Comparison of ENCODE assay signal across 8 cellular contexts in genomic region chr18:80109676-80110078, GRCh38. TPM values are rescaled to one million over a fixed set of nuclear protein-coding genes. Genes with fewer than 3 reads are reported as not detected.
DNase-seq lines count a peak whose midpoint lies in the region; ATAC-seq, FAIRE-seq and TF ChIP-seq lines count a peak whose summit lies in the region.

No MANE protein-coding gene starts in this region.

- H3K79me2 ChIP-seq in SK-N-SH (ENCODE audit: insufficient read depth) = peaks cover 51% of the 10 kb centered on the region

- H3K27ac ChIP-seq in SK-N-SH (ENCODE audit: low read depth in 2 of 2, low read length in 1 of 2) (peak overlapping the region; percentile 34 to 92; a peak in 3 of 4 replicates), duodenal mucosa (ENCODE audit: low read depth, low read length) (no peak overlapping the region), lower lobe of right lung (peak overlapping the region; percentile 94), substantia nigra (ENCODE audit: low read depth, low read length, poor library complexity, severe bottlenecking) (peak overlapping the region; percentile 43)

- H4K20me1 ChIP-seq in SK-N-SH (ENCODE audit: insufficient read depth) = peaks cover 50% of the 10 kb centered on the region

- no peaks in the 10 kb centered on the region for H3K9me3 ChIP-seq in SK-N-SH
- peaks cover 0 to 5% of the 10 kb centered on the region in 2 donors for H3K9me3 ChIP-seq in duodenal mucosa (ENCODE audit: control insufficient read depth in 1 of 2, low read length in 2 of 2)
- H3K9me3 ChIP-seq in lower lobe of right lung = no peaks in the 10 kb centered on the region

- H3K9ac ChIP-seq in SK-N-SH (peak overlapping the region; percentile 58), duodenal mucosa (ENCODE audit: low read depth in 1 of 2, low read length in 2 of 2) (peak overlapping the region; percentile 56 to 67)

- POLR2A ChIA-PET in SK-N-SH (lab: Yijun Ruan, JAX) = interaction anchor here (0.6 to 1.0 kb wide), 2 partner anchors 33 to 70 kb away, joined by 3 to 4 read pairs; no protein-coding TSS in a partner anchor

- no peak for FAIRE-seq in D721Med (lab: Jason Lieb, UNC)

- no peaks in the 10 kb centered on the region for H3K9me2 ChIP-seq in SK-N-SH

- DNase-seq in D721Med (ENCODE audit: insufficient read length, low spot score) (peak; percentile 95), SK-N-SH (peak; percentile 87), lower lobe of right lung (peak; percentile 60), substantia nigra (lab: John Stamatoyannopoulos, UW) (peak in 27 of 49 donors; percentile 9 to 67 (median 32))

- H3K27me3 ChIP-seq in SK-N-SH (ENCODE audit: insufficient read depth) = no peaks in the 10 kb centered on the region
- no peaks in the 10 kb centered on the region for H3K27me3 ChIP-seq in duodenal mucosa (ENCODE audit: control insufficient read depth in 1 of 2, insufficient read depth in 2 of 2, low read length in 2 of 2)
- no peaks in the 10 kb centered on the region for H3K27me3 ChIP-seq in lower lobe of right lung (ENCODE audit: low read depth)

- peaks cover 7% of the 10 kb centered on the region for H3F3A ChIP-seq in SK-N-SH (replicated peaks; ENCODE audit: insufficient read depth)

- TF ChIP-seq RAD21 in SK-N-SH (IDR thresholded peaks at IDR 0.05; ENCODE audit: low read length) = no peak

- ATAC-seq in GM19328 (IDR thresholded peaks at IDR 0.05; ENCODE audit: unreplicated experiment) (peak; percentile 25), HG03460 (IDR thresholded peaks at IDR 0.05; ENCODE audit: unreplicated experiment) (peak; percentile 17), lower lobe of right lung (peak; percentile 17 to 44), GM18520 (IDR thresholded peaks at IDR 0.05; ENCODE audit: unreplicated experiment) (no peak)

- H3K4me2 ChIP-seq in SK-N-SH = peak overlapping the region; percentile 92

- H3K4me1 ChIP-seq in SK-N-SH (ENCODE audit: control insufficient read depth in 1 of 2, insufficient read depth in 2 of 2, low read depth in 1 of 2, low read length in 1 of 2) (peaks cover 19 to 24% of the 10 kb centered on the region in 2 experiments; a peak in 3 of 4 replicates), duodenal mucosa (ENCODE audit: control insufficient read depth in 1 of 2, insufficient read depth in 2 of 2, low read length in 2 of 2) (peaks cover 7 to 13% of the 10 kb centered on the region in 2 donors), lower lobe of right lung (peaks cover 16% of the 10 kb centered on the region)

- H3K4me3 ChIP-seq in SK-N-SH (ENCODE audit: low read depth in 2 of 2, low read length in 1 of 2) = peak overlapping the region; percentile 85 to 88
- peak overlapping the region; percentile 75 to 77 for H3K4me3 ChIP-seq in duodenal mucosa (ENCODE audit: low read depth in 1 of 2, low read length in 2 of 2)
- H3K4me3 ChIP-seq in lower lobe of right lung = peak overlapping the region; percentile 73

- CTCF ChIA-PET in SK-N-SH (lab: Yijun Ruan, JAX) = interaction anchor here (1.4 kb wide), 1 partner anchor 48 kb away, joined by 3 read pairs; no protein-coding TSS in a partner anchor

- H3K36me3 ChIP-seq in SK-N-SH (replicated peaks in 1 of 2; ENCODE audit: control insufficient read depth in 1 of 2, insufficient read depth in 2 of 2, low read length in 1 of 2) = peaks cover 6 to 13% of the 10 kb centered on the region in 2 experiments
- H3K36me3 ChIP-seq in duodenal mucosa (ENCODE audit: control insufficient read depth in 1 of 2, insufficient read depth in 2 of 2, low read length in 2 of 2) = no peaks in the 10 kb centered on the region
- H3K36me3 ChIP-seq in lower lobe of right lung = no peaks in the 10 kb centered on the region

- TF ChIP-seq CTCF in D721Med (IDR thresholded peaks at IDR 0.05; ENCODE audit: insufficient read depth, missing control alignments) (no peak), SK-N-SH (IDR thresholded peaks at IDR 0.05) (no peak), lower lobe of right lung (IDR thresholded peaks at IDR 0.05) (no peak)

- intact Hi-C loops in lower lobe of right lung (cut with DNase I) = no loop called here

- H2AFZ ChIP-seq in SK-N-SH (ENCODE audit: low read depth) = no peak overlapping the region; the same call in 1 of the 2 replicates

- no peak for TF ChIP-seq EP300 in SK-N-SH (IDR thresholded peaks at IDR 0.05; ENCODE audit: borderline replicate concordance in 1 of 2, low read depth in 1 of 2, low read length in 1 of 2)

- under 1% methylated on average over 30 of the region's 34 CpGs for WGBS in SK-N-SH (ENCODE audit: low lambda C conversion rate)

TF ChIP-seq in SK-N-SH, 30 proteins besides CTCF, POLR2A, EP300 and RAD21 (continues in another document):
- no peak for TF ChIP-seq GATA2 (CRISPR knock-in tag; IDR thresholded peaks at IDR 0.05)
- TF ChIP-seq, protein P1, sequence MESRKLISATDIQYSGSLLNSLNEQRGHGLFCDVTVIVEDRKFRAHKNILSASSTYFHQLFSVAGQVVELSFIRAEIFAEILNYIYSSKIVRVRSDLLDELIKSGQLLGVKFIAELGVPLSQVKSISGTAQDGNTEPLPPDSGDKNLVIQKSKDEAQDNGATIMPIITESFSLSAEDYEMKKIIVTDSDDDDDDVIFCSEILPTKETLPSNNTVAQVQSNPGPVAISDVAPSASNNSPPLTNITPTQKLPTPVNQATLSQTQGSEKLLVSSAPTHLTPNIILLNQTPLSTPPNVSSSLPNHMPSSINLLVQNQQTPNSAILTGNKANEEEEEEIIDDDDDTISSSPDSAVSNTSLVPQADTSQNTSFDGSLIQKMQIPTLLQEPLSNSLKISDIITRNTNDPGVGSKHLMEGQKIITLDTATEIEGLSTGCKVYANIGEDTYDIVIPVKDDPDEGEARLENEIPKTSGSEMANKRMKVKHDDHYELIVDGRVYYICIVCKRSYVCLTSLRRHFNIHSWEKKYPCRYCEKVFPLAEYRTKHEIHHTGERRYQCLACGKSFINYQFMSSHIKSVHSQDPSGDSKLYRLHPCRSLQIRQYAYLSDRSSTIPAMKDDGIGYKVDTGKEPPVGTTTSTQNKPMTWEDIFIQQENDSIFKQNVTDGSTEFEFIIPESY (IDR thresholded peaks at IDR 0.05; ENCODE audit: borderline replicate concordance, low read depth) = no peak
- no peak for TF ChIP-seq RFX5 (IDR thresholded peaks at IDR 0.05; ENCODE audit: low read length)
- peak; percentile 81 for TF ChIP-seq USF1 (IDR thresholded peaks at IDR 0.05; ENCODE audit: borderline replicate concordance, low read depth)
- no peak for TF ChIP-seq NFIC (IDR thresholded peaks at IDR 0.05; ENCODE audit: borderline replicate concordance)
- TF ChIP-seq TAF1 (IDR thresholded peaks at IDR 0.05; ENCODE audit: borderline replicate concordance, low read depth, low read length) = no peak
- TF ChIP-seq ELF1 (IDR thresholded peaks at IDR 0.05) = no peak
- TF ChIP-seq POLR2AphosphoS5 (IDR thresholded peaks at IDR 0.05; ENCODE audit: low read depth, low read length) = no peak
- no peak for TF ChIP-seq FOXJ3 (CRISPR knock-in tag; IDR thresholded peaks at IDR 0.05)
- TF ChIP-seq, protein P2, sequence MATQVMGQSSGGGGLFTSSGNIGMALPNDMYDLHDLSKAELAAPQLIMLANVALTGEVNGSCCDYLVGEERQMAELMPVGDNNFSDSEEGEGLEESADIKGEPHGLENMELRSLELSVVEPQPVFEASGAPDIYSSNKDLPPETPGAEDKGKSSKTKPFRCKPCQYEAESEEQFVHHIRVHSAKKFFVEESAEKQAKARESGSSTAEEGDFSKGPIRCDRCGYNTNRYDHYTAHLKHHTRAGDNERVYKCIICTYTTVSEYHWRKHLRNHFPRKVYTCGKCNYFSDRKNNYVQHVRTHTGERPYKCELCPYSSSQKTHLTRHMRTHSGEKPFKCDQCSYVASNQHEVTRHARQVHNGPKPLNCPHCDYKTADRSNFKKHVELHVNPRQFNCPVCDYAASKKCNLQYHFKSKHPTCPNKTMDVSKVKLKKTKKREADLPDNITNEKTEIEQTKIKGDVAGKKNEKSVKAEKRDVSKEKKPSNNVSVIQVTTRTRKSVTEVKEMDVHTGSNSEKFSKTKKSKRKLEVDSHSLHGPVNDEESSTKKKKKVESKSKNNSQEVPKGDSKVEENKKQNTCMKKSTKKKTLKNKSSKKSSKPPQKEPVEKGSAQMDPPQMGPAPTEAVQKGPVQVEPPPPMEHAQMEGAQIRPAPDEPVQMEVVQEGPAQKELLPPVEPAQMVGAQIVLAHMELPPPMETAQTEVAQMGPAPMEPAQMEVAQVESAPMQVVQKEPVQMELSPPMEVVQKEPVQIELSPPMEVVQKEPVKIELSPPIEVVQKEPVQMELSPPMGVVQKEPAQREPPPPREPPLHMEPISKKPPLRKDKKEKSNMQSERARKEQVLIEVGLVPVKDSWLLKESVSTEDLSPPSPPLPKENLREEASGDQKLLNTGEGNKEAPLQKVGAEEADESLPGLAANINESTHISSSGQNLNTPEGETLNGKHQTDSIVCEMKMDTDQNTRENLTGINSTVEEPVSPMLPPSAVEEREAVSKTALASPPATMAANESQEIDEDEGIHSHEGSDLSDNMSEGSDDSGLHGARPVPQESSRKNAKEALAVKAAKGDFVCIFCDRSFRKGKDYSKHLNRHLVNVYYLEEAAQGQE (IDR thresholded peaks at IDR 0.05; ENCODE audit: low read depth, low read length) = no peak
- no peak for TF ChIP-seq MEF2A (IDR thresholded peaks at IDR 0.05; ENCODE audit: borderline replicate concordance, low read depth)
- no peak for TF ChIP-seq FOXM1 (IDR thresholded peaks at IDR 0.05; ENCODE audit: low read depth)
- no peak for TF ChIP-seq RXRA (IDR thresholded peaks at IDR 0.05; ENCODE audit: borderline replicate concordance, low read depth)
- no peak for TF ChIP-seq MXI1 (IDR thresholded peaks at IDR 0.05; ENCODE audit: low read depth, low read length)
- TF ChIP-seq, protein P3, sequence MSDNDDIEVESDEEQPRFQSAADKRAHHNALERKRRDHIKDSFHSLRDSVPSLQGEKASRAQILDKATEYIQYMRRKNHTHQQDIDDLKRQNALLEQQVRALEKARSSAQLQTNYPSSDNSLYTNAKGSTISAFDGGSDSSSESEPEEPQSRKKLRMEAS (IDR thresholded peaks at IDR 0.05; ENCODE audit: low read depth) = no peak

RNA-seq across cellular contexts. Expression of gene ADNP2, which starts 0.6 kb away (rescaled TPM):
- polyA plus RNA-seq in SK-N-SH (2012; rRNA removed) = 4.3 and 4.6 TPM in 2 replicates
- polyA plus RNA-seq in SK-N-SH (2012; cell fraction: cytosol; rRNA removed) = 5.0 and 5.4 TPM in 2 replicates
- 10.7 and 12.3 TPM in 2 replicates for polyA plus RNA-seq in SK-N-SH (2012; cell fraction: nucleus; rRNA removed)
- total RNA-seq in lower lobe of right lung = 16.5 TPM

Comparison
In these comparisons a context has a peak if more than half of its experiments do, and no peak if none do; other contexts are left out.
1. DNase-seq: peak in every context shown above with its lines; median percentile 95 in D721Med; 87 in SK-N-SH; 60 in lower lobe of right lung; 32 in substantia nigra.